ENCODE assay signal across 8 cellular contexts in the genomic region with DNA sequence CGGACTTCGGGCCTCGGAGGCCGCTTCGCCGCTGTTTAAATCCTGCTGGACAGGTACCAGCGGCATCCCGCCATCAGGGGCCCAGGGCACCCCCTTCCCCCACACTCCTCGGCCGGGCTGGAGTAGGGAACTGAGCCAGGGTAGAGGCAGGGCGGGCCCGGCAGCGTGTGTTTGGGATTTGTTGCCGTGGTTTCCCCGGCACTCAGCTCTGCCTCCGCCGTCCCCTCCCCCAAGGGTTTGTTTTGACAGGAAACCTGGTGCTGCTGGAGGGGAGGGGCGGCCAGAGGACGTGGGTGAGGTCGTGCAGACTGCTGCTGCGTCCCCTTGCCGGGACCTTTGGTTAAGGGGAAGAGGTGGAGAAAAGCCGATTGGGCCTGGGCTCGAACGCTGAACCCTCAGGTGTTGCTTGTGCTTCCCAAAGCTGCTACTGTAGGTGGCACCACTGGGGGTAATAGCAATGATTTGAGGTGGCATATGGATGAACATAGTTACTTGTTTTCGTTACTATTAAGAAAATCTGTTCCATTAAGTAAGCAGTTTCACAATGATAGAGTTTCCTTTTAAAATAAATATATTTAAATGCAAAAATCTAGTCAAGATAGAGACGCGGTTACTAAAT. TPM values are rescaled to one million over a fixed set of nuclear protein-coding genes. Genes with fewer than 3 reads are reported as not detected.
DNase-seq lines count a peak whose midpoint lies in the region; ATAC-seq and TF ChIP-seq lines count a peak whose summit lies in the region.

No MANE protein-coding gene starts in this region.

- TSS peak; percentile 23 for BruUV-seq in IMR-90 (replicated peaks; lab: Mats Ljungman, UMichigan)

- H3K23ac ChIP-seq in IMR-90 (ENCODE audit: low read depth, low read length) = 0 out of 2 replicates have a peak overlapping the region, but pooled peaks have one; percentile 65

- H3K4me1 Mint-ChIP-seq in activated naive CD4-positive, alpha-beta T cell treated with anti-CD3 and anti-CD28 coated beads, Interleukin-2, amount 50 U/mL, for 24 hours = peaks cover 62% of the 10 kb centered on the region

- peaks cover 9% of the 10 kb centered on the region for H3K4me1 ChIP-seq in IMR-90 (ENCODE audit: control insufficient read depth, insufficient read depth, low read length)
- H3K4me1 ChIP-seq in suprapubic skin = peaks cover 84% of the 10 kb centered on the region

- no peak for TF ChIP-seq EP300 in suprapubic skin (IDR thresholded peaks at IDR 0.05)

- dilution Hi-C loops in IMR-90 (cut with HindIII; ENCODE audit: low sequenced_read_pairs, unreplicated experiment) = no loop called here

- H2AFZ ChIP-seq in IMR-90 (replicated peaks; ENCODE audit: low read length, poor library complexity) = peak overlapping the region; percentile 98

- H3K36me3 Mint-ChIP-seq in activated naive CD4-positive, alpha-beta T cell treated with anti-CD3 and anti-CD28 coated beads, Interleukin-2, amount 50 U/mL, for 24 hours = no peaks in the 10 kb centered on the region

- peak overlapping the region; percentile 47; the same call in 1 of the 2 replicates for H2BK120ac ChIP-seq in IMR-90 (ENCODE audit: low read depth, low read length)

- H3K9me3 Mint-ChIP-seq in activated naive CD4-positive, alpha-beta T cell treated with anti-CD3 and anti-CD28 coated beads, Interleukin-2, amount 50 U/mL, for 24 hours = no peaks in the 10 kb centered on the region

- peak overlapping the region; percentile 29; the same call in 1 of the 2 replicates for H3K14ac ChIP-seq in IMR-90 (replicated peaks; ENCODE audit: low read depth, low read length)

- H3K27me3 ChIP-seq in IMR-90 (ENCODE audit: control insufficient read depth, insufficient read depth, low read length) = no peaks in the 10 kb centered on the region
- no peaks in the 10 kb centered on the region for H3K27me3 ChIP-seq in suprapubic skin

- TF ChIP-seq CTCF in IMR-90 (conservative IDR thresholded peaks at IDR 0.05; ENCODE audit: low read depth, low read length) = no peak
- TF ChIP-seq CTCF in omental fat pad (IDR thresholded peaks at IDR 0.05) = no peak
- no peak for TF ChIP-seq CTCF in suprapubic skin (IDR thresholded peaks at IDR 0.05)

- CTCF ChIA-PET in IMR-90 (lab: Yijun Ruan, JAX) = interaction anchor here (1.1 kb wide), 1 partner anchor 23 kb away, joined by 3 read pairs; no protein-coding TSS in a partner anchor

- no peak for TF ChIP-seq RAD21 in IMR-90 (IDR thresholded peaks at IDR 0.05; ENCODE audit: low read length)

- H2BK20ac ChIP-seq in IMR-90 (ENCODE audit: low read depth, low read length) = no peak overlapping the region

- peaks cover 3% of the 10 kb centered on the region; the same call in 1 of the 2 replicates for H3K9me1 ChIP-seq in IMR-90 (ENCODE audit: insufficient read depth, low read length)

- POLR2A ChIA-PET in IMR-90 (lab: Charles Lee; ENCODE audit: unreplicated experiment) = no interaction called here

- H3K9ac ChIP-seq in IMR-90 (ENCODE audit: low read depth, low read length) = peak overlapping the region; percentile 94

- H2BK15ac ChIP-seq in IMR-90 (ENCODE audit: low read depth, low read length) = no peak overlapping the region

- no peak overlapping the region for H3K56ac ChIP-seq in IMR-90 (ENCODE audit: extremely low read depth, insufficient read depth, low read length)

- DNase-seq in NCI-H2081 (lab: John Stamatoyannopoulos, UW) (peak; percentile 62 to 64), NCI-H2081 treated with DMSO at 0.1 percent for 48 hours (lab: John Stamatoyannopoulos, UW) (no peak), IMR-90 (peak; percentile 60), glomerular visceral epithelial cell (ENCODE audit: extremely low spot score) (peak; percentile 63), omental fat pad (ENCODE audit: low spot score) (peak; percentile 62), suprapubic skin (ENCODE audit: low spot score in 2 of 2) (peak; percentile 94 to 96)

- H3K27ac ChIP-seq in IMR-90 (ENCODE audit: insufficient read depth, low read length) (peak overlapping the region; percentile 98), suprapubic skin (peak overlapping the region; percentile 100)

- ATAC-seq in IMR-90 (ENCODE audit: low read depth) (peak; percentile 62), SK-N-SH treated with all-trans-retinoic acid at 6 μM for 48 hours (peak; percentile 79), omental fat pad (ENCODE audit: low FRiP score) (peak; percentile 78)

- H4K5ac ChIP-seq in IMR-90 (ENCODE audit: low read depth, low read length) = peak overlapping the region; percentile 18; the same call in 1 of the 2 replicates

- peak overlapping the region; percentile 29; the same call in 1 of the 2 replicates for H2AK5ac ChIP-seq in IMR-90 (ENCODE audit: low read depth, low read length)

- TF ChIP-seq POLR2A in IMR-90 (IDR thresholded peaks at IDR 0.05; ENCODE audit: low read depth, low read length) (no peak; the same call in 1 of the 2 replicates), suprapubic skin (IDR thresholded peaks at IDR 0.05) (peak in 1 of 2 donors; percentile 11)

- no peaks in the 10 kb centered on the region for H4K20me1 ChIP-seq in IMR-90 (ENCODE audit: insufficient read depth, low read length)

- H3K9me3 ChIP-seq in IMR-90 (ENCODE audit: control insufficient read depth, insufficient read depth, low read length) (no peaks in the 10 kb centered on the region), suprapubic skin (no peaks in the 10 kb centered on the region)

- no peaks in the 10 kb centered on the region for H3K36me3 ChIP-seq in IMR-90 (ENCODE audit: control insufficient read depth, insufficient read depth, low read length)
- H3K36me3 ChIP-seq in suprapubic skin = no peaks in the 10 kb centered on the region

- 10% methylated on average over 2 of the region's 28 CpGs; no CpG with 5 or more reads in 1 of the 2 experiments for WGBS in IMR-90 (ENCODE audit: extremely low coverage in 2 of 2, insufficient read length in 1 of 2), 2 experiments
- WGBS in suprapubic skin = 3% methylated on average over 28 of the region's 28 CpGs

- in situ Hi-C loops in IMR-90 (cut with MboI; ENCODE audit: low sequenced_read_pairs) = no loop called here

- H3K4me3 Mint-ChIP-seq in activated naive CD4-positive, alpha-beta T cell treated with anti-CD3 and anti-CD28 coated beads, Interleukin-2, amount 50 U/mL, for 24 hours = peak overlapping the region; percentile 97

- peak overlapping the region; percentile 37; the same call in 1 of the 2 replicates for H4K91ac ChIP-seq in IMR-90 (ENCODE audit: insufficient read depth, low read depth, low read length)

- peak overlapping the region; percentile 56 to 99; a peak in 2 of 4 replicates for H4K8ac ChIP-seq in IMR-90 (ENCODE audit: low read depth in 2 of 2, low read length in 2 of 2)

- H3K4me2 ChIP-seq in IMR-90 (ENCODE audit: low read depth, low read length) = peak overlapping the region; percentile 80

- intact Hi-C loops in IMR-90 (cut with micrococcal nuclease) = loop anchor here (2.0 kb wide), 1 partner anchor 57 kb away; no protein-coding TSS in a partner anchor

- H3K18ac ChIP-seq in IMR-90 (ENCODE audit: low read depth, low read length) = peak overlapping the region; percentile 64; the same call in 1 of the 2 replicates

- H3K4me3 ChIP-seq in IMR-90 (ENCODE audit: insufficient read depth, low read depth, low read length) (peak overlapping the region; percentile 85), suprapubic skin (peak overlapping the region; percentile 100)

- no peaks in the 10 kb centered on the region for H3K27me3 Mint-ChIP-seq in activated naive CD4-positive, alpha-beta T cell treated with anti-CD3 and anti-CD28 coated beads, Interleukin-2, amount 50 U/mL, for 24 hours

- H2BK5ac ChIP-seq in IMR-90 (ENCODE audit: low read depth, low read length, poor library complexity, severe bottlenecking) = peak overlapping the region; percentile 96

- peak overlapping the region; percentile 85 for H3K4ac ChIP-seq in IMR-90 (ENCODE audit: low read depth, low read length)

- peaks cover 4 to 26% of the 10 kb centered on the region in 2 experiments; a peak in 3 of 4 replicates for H3K79me1 ChIP-seq in IMR-90 (ENCODE audit: low read depth in 1 of 2, low read length in 2 of 2)

- peak overlapping the region; percentile 100 for H3K27ac Mint-ChIP-seq in activated naive CD4-positive, alpha-beta T cell treated with anti-CD3 and anti-CD28 coated beads, Interleukin-2, amount 50 U/mL, for 24 hours

- H2AK9ac ChIP-seq in IMR-90 (replicated peaks; ENCODE audit: low read depth, low read length, poor library complexity) = peak overlapping the region; percentile 93

TF ChIP-seq in IMR-90, 13 proteins besides CTCF, POLR2A, EP300 and RAD21 (continues in another document):
- no peak for TF ChIP-seq FOS (IDR thresholded peaks at IDR 0.05; ENCODE audit: low read depth, low read length)
- no peak for TF ChIP-seq CEBPB (IDR thresholded peaks at IDR 0.05; ENCODE audit: low read depth, low read length)
- TF ChIP-seq MAFK (IDR thresholded peaks at IDR 0.05; ENCODE audit: low read depth, low read length) = no peak

TF ChIP-seq in SK-N-SH treated with all-trans-retinoic acid at 6 μM for 48 hours, 23 proteins besides CTCF, POLR2A, EP300 and RAD21 (continues in another document):
- no peak for TF ChIP-seq SNAI2 (CRISPR knock-in tag; IDR thresholded peaks at IDR 0.05)

RNA-seq across cellular contexts. Expression of a gene that starts 0.8 kb away (rescaled TPM):
- 26.4 and 32.8 TPM in 2 replicates for total RNA-seq in IMR-90 (2012; rRNA removed)
- 6.0 and 7.3 TPM in 2 replicates for polyA plus RNA-seq in IMR-90 (2012; rRNA removed)
- 2.3 and 3.3 TPM in 2 replicates for polyA plus RNA-seq in IMR-90 (2012; cell fraction: cytosol; rRNA removed)
- 3.4 and 22.1 TPM in 2 replicates for polyA plus RNA-seq in IMR-90 (2012; cell fraction: nucleus; rRNA removed; ENCODE audit: low replicate concordance)
- total RNA-seq in omental fat pad = 10 to 100 TPM; 14.3 to 54.1 (median 23.9) TPM
- total RNA-seq in suprapubic skin = 10 to 100 TPM; 38.1 to 70.6 (median 61.2) TPM

RNA-seq across cellular contexts. Expression of a gene that starts 54.2 kb away (rescaled TPM):
- total RNA-seq in IMR-90 (2012; rRNA removed) = 15.4 and 20.0 TPM in 2 replicates
- 6.4 and 6.9 TPM in 2 replicates for polyA plus RNA-seq in IMR-90 (2012; rRNA removed)
- polyA plus RNA-seq in IMR-90 (2012; cell fraction: cytosol; rRNA removed) = 2.2 and 2.8 TPM in 2 replicates
- 1.5 and 5.6 TPM in 2 replicates for polyA plus RNA-seq in IMR-90 (2012; cell fraction: nucleus; rRNA removed; ENCODE audit: low replicate concordance)
- 10 to 100 TPM in 1 of 4 donors, 1 to 10 TPM in 3; 7.1 to 10.9 (median 8.4) TPM for total RNA-seq in omental fat pad
- 10 to 100 TPM in 3 of 4 donors, 1 to 10 TPM in 1; 9.6 to 14.6 (median 12.6) TPM for total RNA-seq in suprapubic skin

RNA-seq across cellular contexts. Expression of a gene that starts 55.5 kb away (rescaled TPM):
- 94.5 and 113 TPM in 2 replicates for total RNA-seq in IMR-90 (2012; rRNA removed)
- 282 and 297 TPM in 2 replicates for polyA plus RNA-seq in IMR-90 (2012; rRNA removed)
- 164 and 189 TPM in 2 replicates for polyA plus RNA-seq in IMR-90 (2012; cell fraction: cytosol; rRNA removed)
- polyA plus RNA-seq in IMR-90 (2012; cell fraction: nucleus; rRNA removed; ENCODE audit: low replicate concordance) = 79.4 and 107 TPM in 2 replicates
- total RNA-seq in omental fat pad = 10 to 100 TPM; 32.6 to 44.2 (median 33.5) TPM
- 10 to 100 TPM; 38.5 to 75.3 (median 58.7) TPM for total RNA-seq in suprapubic skin
